In the genomic region with DNA sequence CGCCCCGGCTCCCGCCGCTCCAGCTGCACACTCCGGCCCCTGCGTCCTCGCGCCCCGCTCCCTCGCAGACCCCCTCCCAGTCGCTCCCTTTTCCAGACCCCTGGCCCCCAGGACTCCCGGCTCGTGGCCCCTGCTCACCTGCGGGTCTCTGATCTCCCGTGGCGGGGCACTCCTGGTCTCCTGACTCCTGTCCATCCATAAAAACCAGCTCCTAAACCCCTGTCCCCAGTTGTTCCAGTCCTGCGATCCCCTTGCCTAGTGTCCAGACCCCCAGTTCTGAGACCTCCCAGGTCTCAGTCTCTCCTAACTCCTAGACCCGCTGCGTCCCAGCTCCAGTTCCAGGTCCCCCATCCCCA, we compare ENCODE assay signal across 1 cellular context.
TF ChIP-seq lines count a peak whose summit lies in the region.

No MANE protein-coding gene starts in this region.

TF ChIP-seq in SK-N-SH treated with all-trans-retinoic acid at 6 μM for 48 hours, 23 proteins besides CTCF, POLR2A, EP300 and RAD21 (continued from another document):
- TF ChIP-seq, protein P1, sequence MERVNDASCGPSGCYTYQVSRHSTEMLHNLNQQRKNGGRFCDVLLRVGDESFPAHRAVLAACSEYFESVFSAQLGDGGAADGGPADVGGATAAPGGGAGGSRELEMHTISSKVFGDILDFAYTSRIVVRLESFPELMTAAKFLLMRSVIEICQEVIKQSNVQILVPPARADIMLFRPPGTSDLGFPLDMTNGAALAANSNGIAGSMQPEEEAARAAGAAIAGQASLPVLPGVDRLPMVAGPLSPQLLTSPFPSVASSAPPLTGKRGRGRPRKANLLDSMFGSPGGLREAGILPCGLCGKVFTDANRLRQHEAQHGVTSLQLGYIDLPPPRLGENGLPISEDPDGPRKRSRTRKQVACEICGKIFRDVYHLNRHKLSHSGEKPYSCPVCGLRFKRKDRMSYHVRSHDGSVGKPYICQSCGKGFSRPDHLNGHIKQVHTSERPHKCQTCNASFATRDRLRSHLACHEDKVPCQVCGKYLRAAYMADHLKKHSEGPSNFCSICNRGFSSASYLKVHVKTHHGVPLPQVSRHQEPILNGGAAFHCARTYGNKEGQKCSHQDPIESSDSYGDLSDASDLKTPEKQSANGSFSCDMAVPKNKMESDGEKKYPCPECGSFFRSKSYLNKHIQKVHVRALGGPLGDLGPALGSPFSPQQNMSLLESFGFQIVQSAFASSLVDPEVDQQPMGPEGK (CRISPR knock-in tag; IDR thresholded peaks at IDR 0.05; ENCODE audit: borderline replicate concordance), result no peak
- TF ChIP-seq ZC3H10 (CRISPR knock-in tag; IDR thresholded peaks at IDR 0.05), result no peak
- TF ChIP-seq ISL1 (CRISPR knock-in tag; IDR thresholded peaks at IDR 0.05), result no peak
- no peak for TF ChIP-seq CSDC2 (CRISPR knock-in tag; IDR thresholded peaks at IDR 0.05)
TF ChIP-seq in SK-N-SH treated with all-trans-retinoic acid at 6 μM for 48 hours: peak in this region for 0.
